ENCODE assay signal across 1 cellular context in genomic region chr4:73258668-73259551, GRCh38.
TF ChIP-seq lines count a peak whose summit lies in the region.

ANKRD17 (minus strand) TSS chr4:73258798; CDS start chr4:73258668, 130 bp downstream.

TF ChIP-seq in HepG2, 621 proteins besides CTCF, POLR2A, EP300 and RAD21 (continued from another document and continues in another):
- TF ChIP-seq ZNF142 (CRISPR knock-in tag; IDR thresholded peaks at IDR 0.05) (no peak; the same call in 1 of the 2 replicates), FOSL1 (CRISPR knock-in tag; IDR thresholded peaks at IDR 0.05; ENCODE audit: borderline replicate concordance) (no peak), DR1 (CRISPR knock-in tag; IDR thresholded peaks at IDR 0.05) (peak; percentile 80; the same call in 1 of the 2 replicates), PCBP2 (optimal IDR thresholded peaks at IDR 0.05; ENCODE audit: low read depth, low read length, poor library complexity, severe bottlenecking) (peak; percentile 91), CHCHD3 (CRISPR knock-in tag; IDR thresholded peaks at IDR 0.05) (no peak), SIN3A (IDR thresholded peaks at IDR 0.05; ENCODE audit: borderline replicate concordance, low read depth, low read length) (peak; percentile 82; the same call in 1 of the 2 replicates), ZNF205 (CRISPR knock-in tag; IDR thresholded peaks at IDR 0.05) (peak; percentile 73), ZSCAN9 (CRISPR knock-in tag; IDR thresholded peaks at IDR 0.05; ENCODE audit: borderline replicate concordance) (0 out of 2 replicates have a peak, but pooled peaks have one; percentile 60), ZNF780A (CRISPR knock-in tag; IDR thresholded peaks at IDR 0.05) (0 out of 2 replicates have a peak, but pooled peaks have one; percentile 36), ZKSCAN8 (CRISPR knock-in tag; IDR thresholded peaks at IDR 0.05; ENCODE audit: borderline replicate concordance) (peak; percentile 51; the same call in 1 of the 2 replicates), SRF (IDR thresholded peaks at IDR 0.05; ENCODE audit: low read depth, low read length) (peak; percentile 28; the same call in 1 of the 2 replicates), ZNF784 (CRISPR knock-in tag; IDR thresholded peaks at IDR 0.05; ENCODE audit: borderline replicate concordance) (0 out of 2 replicates have a peak, but pooled peaks have one; percentile 18), ISL2 (CRISPR knock-in tag; IDR thresholded peaks at IDR 0.05) (peak; percentile 68; the same call in 1 of the 2 replicates), ZNF367 (CRISPR knock-in tag; IDR thresholded peaks at IDR 0.05; ENCODE audit: borderline replicate concordance) (peak; percentile 83; the same call in 1 of the 2 replicates), ZNF788 (CRISPR knock-in tag; IDR thresholded peaks at IDR 0.05; ENCODE audit: borderline replicate concordance) (peak; percentile 89; the same call in 1 of the 2 replicates), ZMYM4 (CRISPR knock-in tag; IDR thresholded peaks at IDR 0.05) (peak; percentile 92), ZSCAN5A (CRISPR knock-in tag; IDR thresholded peaks at IDR 0.05; ENCODE audit: borderline replicate concordance) (no peak; the same call in 1 of the 2 replicates), CEBPZ (IDR thresholded peaks at IDR 0.05; ENCODE audit: low read length) (no peak), ZNF496 (CRISPR knock-in tag; IDR thresholded peaks at IDR 0.05; ENCODE audit: insufficient replicate concordance) (no peak), ZFP36 (IDR thresholded peaks at IDR 0.05; ENCODE audit: borderline replicate concordance, low read depth, low read length, partially characterized antibody) (no peak), CREB1 (IDR thresholded peaks at IDR 0.05) (peak; percentile 95), CREB1 (CRISPR knock-in tag; IDR thresholded peaks at IDR 0.05) (peak; percentile 99), ZC3H13 (CRISPR knock-in tag; IDR thresholded peaks at IDR 0.05) (peak; percentile 93), IRF1 (CRISPR knock-in tag; IDR thresholded peaks at IDR 0.05; ENCODE audit: low read depth) (no peak), ZNF616 (CRISPR knock-in tag; IDR thresholded peaks at IDR 0.05; ENCODE audit: low read depth) (0 out of 2 replicates have a peak, but pooled peaks have one; percentile 20), SMYD3 (CRISPR knock-in tag; IDR thresholded peaks at IDR 0.05) (no peak), GZF1 (CRISPR knock-in tag; IDR thresholded peaks at IDR 0.05) (peak; percentile 71; the same call in 1 of the 2 replicates), ZNF446 (CRISPR knock-in tag; IDR thresholded peaks at IDR 0.05) (peak; percentile 4; the same call in 1 of the 2 replicates), FOXO1 (CRISPR knock-in tag; IDR thresholded peaks at IDR 0.05) (0 out of 2 replicates have a peak, but pooled peaks have one; percentile 22), AHDC1 (CRISPR knock-in tag; IDR thresholded peaks at IDR 0.05; ENCODE audit: borderline replicate concordance) (no peak), HOXD1 (CRISPR knock-in tag; IDR thresholded peaks at IDR 0.05) (peak; percentile 70; the same call in 1 of the 2 replicates), ZNF280D (CRISPR knock-in tag; IDR thresholded peaks at IDR 0.05) (peak; percentile 65; the same call in 1 of the 2 replicates), HNF1B (CRISPR knock-in tag; IDR thresholded peaks at IDR 0.05) (peak; percentile 70)
